In the genomic region with DNA sequence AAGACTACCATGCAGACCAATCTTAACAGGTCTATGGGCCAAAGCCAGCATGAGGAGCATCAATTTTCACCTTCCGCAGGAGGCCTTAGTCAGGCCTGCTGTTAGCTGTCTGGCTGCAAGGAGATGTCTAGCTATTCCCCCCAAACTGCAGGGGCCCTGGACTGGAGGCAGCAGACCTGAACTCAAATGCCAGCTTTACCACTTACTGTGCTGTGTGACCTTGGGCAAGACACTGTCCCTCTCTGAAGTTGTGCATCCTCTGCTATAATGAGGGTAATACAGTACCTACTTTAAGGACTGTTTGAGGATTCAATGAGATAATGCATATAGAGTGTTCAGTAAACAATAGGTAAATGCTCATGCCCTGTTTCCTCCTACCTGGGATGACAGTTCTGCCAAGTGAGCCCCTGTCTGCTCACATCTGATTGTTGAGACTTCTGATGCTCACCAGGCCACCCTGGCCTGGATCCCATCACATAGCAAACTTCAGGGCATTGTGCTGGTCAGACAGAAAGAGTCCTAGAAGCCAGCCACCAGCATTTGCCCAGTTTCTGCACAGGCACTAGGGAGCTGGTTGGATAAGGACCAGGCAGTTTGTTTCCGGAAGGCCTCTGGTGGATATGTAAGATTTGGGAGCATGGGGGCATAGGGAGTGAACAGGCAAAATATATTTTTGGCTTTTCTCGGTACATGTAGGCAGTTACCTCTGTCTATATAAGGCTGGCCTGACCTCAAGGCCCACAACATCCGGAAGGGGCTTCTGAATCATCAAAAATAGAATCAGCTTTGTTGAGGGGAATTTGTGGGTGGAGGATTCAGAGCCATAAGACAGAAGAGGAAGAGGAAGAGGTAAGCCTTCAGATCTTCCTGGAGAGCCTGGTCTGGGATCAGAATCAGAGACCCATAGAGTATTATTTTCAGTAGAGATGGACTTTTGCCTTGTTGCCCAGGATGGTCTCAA, we compare ENCODE assay signal across 9 cellular contexts. TPM values are rescaled to one million over a fixed set of nuclear protein-coding genes. Genes with fewer than 3 reads are reported as not detected.
A peak's percentile ranks its signal among the peaks of the same experiment; 100 is the strongest.
DNase-seq lines count a peak whose midpoint lies in the region; ATAC-seq and TF ChIP-seq lines count a peak whose summit lies in the region.
"Had no signal": no experiment of that assay in that cellular context is flagged by ENCODE, and none has a peak within 500 bp of the region (broad histone marks: within the 10 kb centered on the region; RNA-seq: fewer than 3 reads in every experiment).

No MANE protein-coding gene starts in this region.

- H3K4me1 Mint-ChIP-seq in activated CD8-positive, alpha-beta T cell treated with anti-CD3 and anti-CD28 coated beads for 36 hours (ENCODE audit: low read depth): peaks cover 46% of the 10 kb centered on the region

- peak; percentile 65 for ATAC-seq in HG03280 (IDR thresholded peaks at IDR 0.05; ENCODE audit: unreplicated experiment)
- peak; percentile 92 for ATAC-seq in activated CD8-positive, alpha-beta T cell treated with anti-CD3 and anti-CD28 coated beads for 36 hours
- no peak for ATAC-seq in Right ventricle myocardium superior (ENCODE audit: poor library complexity)

- intact Hi-C loops in activated CD8-positive, alpha-beta T cell treated with anti-CD3 and anti-CD28 coated beads for 36 hours (cut with micrococcal nuclease): loop anchor here (10.0 kb wide), 1 partner anchor 132 kb away; a partner anchor contains a TSS
- intact Hi-C loops in Right ventricle myocardium superior (cut with DNase I): loop anchor here (10.0 kb wide), 1 partner anchor 132 kb away; a partner anchor contains a TSS

- no peak for TF ChIP-seq CTCF in activated CD8-positive, alpha-beta T cell treated with anti-CD3 and anti-CD28 coated beads for 36 hours (IDR thresholded peaks at IDR 0.05)

- H3K36me3 Mint-ChIP-seq in activated CD8-positive, alpha-beta T cell treated with anti-CD3 and anti-CD28 coated beads for 36 hours (ENCODE audit: low read depth): no peaks in the 10 kb centered on the region

- DNase-seq in activated CD8-positive, alpha-beta memory T cell treated with anti-CD3 and anti-CD28 coated beads for 24 hours: peak; percentile 70
- DNase-seq in activated CD8-positive, alpha-beta memory T cell treated with anti-CD3 and anti-CD28 coated beads, Interleukin-2, amount 50 U/mL, for 48 hours: no peak
- DNase-seq in activated CD8-positive, alpha-beta T cell treated with anti-CD3 and anti-CD28 coated beads for 36 hours: peak; percentile 90
- DNase-seq in stimulated activated CD8-positive, alpha-beta memory T cell treated with anti-CD3 and anti-CD28 coated beads, Interleukin-12 subunit alpha, Interleukin-12 subunit beta, amount 100 ng/mL, for 24 hours (ENCODE audit: extremely low read depth): peak; percentile 24
- DNase-seq in Right ventricle myocardium superior (no peak), NCI-H510A treated with DMSO at 0.1 percent for 48 hours (lab: John Stamatoyannopoulos, UW) (no peak)
- DNase-seq in effector memory CD4-positive, alpha-beta T cell: no peak

- H3K4me3 ChIP-seq in effector memory CD4-positive, alpha-beta T cell (ENCODE audit: insufficient read depth, low read depth, low read length, poor library complexity, severe bottlenecking): no peak overlapping the region

- H3K36me3 ChIP-seq in effector memory CD4-positive, alpha-beta T cell (ENCODE audit: control insufficient read depth, insufficient read depth, low read length): no peaks in the 10 kb centered on the region

- peaks cover 7% of the 10 kb centered on the region for H3K4me1 ChIP-seq in effector memory CD4-positive, alpha-beta T cell (ENCODE audit: control insufficient read depth, insufficient read depth, low read length, poor library complexity, severe bottlenecking)

- no peaks in the 10 kb centered on the region for H3K27me3 ChIP-seq in effector memory CD4-positive, alpha-beta T cell (replicated peaks; ENCODE audit: control insufficient read depth, insufficient read depth, low read length, poor library complexity, severe bottlenecking)

- no peaks in the 10 kb centered on the region for H3K9me3 ChIP-seq in effector memory CD4-positive, alpha-beta T cell (ENCODE audit: control insufficient read depth, low read length)

- no peak overlapping the region for H3K27ac ChIP-seq in effector memory CD4-positive, alpha-beta T cell (ENCODE audit: insufficient read depth, low read length, poor library complexity, severe bottlenecking)

- CTCF ChIA-PET in activated CD8-positive, alpha-beta T cell treated with anti-CD3 and anti-CD28 coated beads for 36 hours (lab: Charles Lee): interaction anchor here (1.0 to 4.8 kb wide), 5 partner anchors 8 to 146 kb away, joined by 3 to 32 read pairs (median 8); a partner anchor contains a TSS

- POLR2A ChIA-PET in activated CD8-positive, alpha-beta T cell treated with anti-CD3 and anti-CD28 coated beads for 36 hours (lab: Charles Lee): interaction anchor here (0.6 to 1.2 kb wide), 3 partner anchors 16 to 138 kb away, joined by 3 read pairs; no protein-coding TSS in a partner anchor

- H3K4me3 Mint-ChIP-seq in activated CD8-positive, alpha-beta T cell treated with anti-CD3 and anti-CD28 coated beads for 36 hours: peak overlapping the region; percentile 42

- H3K27me3 Mint-ChIP-seq in activated CD8-positive, alpha-beta T cell treated with anti-CD3 and anti-CD28 coated beads for 36 hours: peaks cover 2% of the 10 kb centered on the region

- peak overlapping the region; percentile 88 for H3K27ac Mint-ChIP-seq in activated CD8-positive, alpha-beta T cell treated with anti-CD3 and anti-CD28 coated beads for 36 hours

- no peaks in the 10 kb centered on the region for H3K9me3 Mint-ChIP-seq in activated CD8-positive, alpha-beta T cell treated with anti-CD3 and anti-CD28 coated beads for 36 hours

RNA-seq across cellular contexts. Expression of a gene that starts 2.3 kb away (rescaled TPM):
- not detected for total RNA-seq in activated CD8-positive, alpha-beta T cell treated with anti-CD3 and anti-CD28 coated beads for 36 hours
- not detected for total RNA-seq in Right ventricle myocardium superior
- total RNA-seq: kidney epithelial cell had no signal

RNA-seq across cellular contexts. Expression of a gene that starts 39.4 kb away (rescaled TPM):
- 1 to 10 TPM; 4.2 to 4.4 TPM for total RNA-seq in activated CD8-positive, alpha-beta T cell treated with anti-CD3 and anti-CD28 coated beads for 36 hours
- total RNA-seq in Right ventricle myocardium superior: 0.40 TPM

Comparison
In these comparisons a context has a peak if more than half of its experiments do, and no peak if none do; other contexts are left out.
1. DNase-seq: peak in activated CD8-positive, alpha-beta memory T cell treated with anti-CD3 and anti-CD28 coated beads for 24 hours (single experiment), activated CD8-positive, alpha-beta T cell treated with anti-CD3 and anti-CD28 coated beads for 36 hours (single experiment) and stimulated activated CD8-positive, alpha-beta memory T cell treated with anti-CD3 and anti-CD28 coated beads, Interleukin-12 subunit alpha, Interleukin-12 subunit beta, amount 100 ng/mL, for 24 hours (single experiment); none in activated CD8-positive, alpha-beta memory T cell treated with anti-CD3 and anti-CD28 coated beads, Interleukin-2, amount 50 U/mL, for 48 hours (single experiment), Right ventricle myocardium superior (single experiment), NCI-H510A treated with DMSO at 0.1 percent for 48 hours (single experiment) and effector memory CD4-positive, alpha-beta T cell (0 of 3).